In the genomic region with DNA sequence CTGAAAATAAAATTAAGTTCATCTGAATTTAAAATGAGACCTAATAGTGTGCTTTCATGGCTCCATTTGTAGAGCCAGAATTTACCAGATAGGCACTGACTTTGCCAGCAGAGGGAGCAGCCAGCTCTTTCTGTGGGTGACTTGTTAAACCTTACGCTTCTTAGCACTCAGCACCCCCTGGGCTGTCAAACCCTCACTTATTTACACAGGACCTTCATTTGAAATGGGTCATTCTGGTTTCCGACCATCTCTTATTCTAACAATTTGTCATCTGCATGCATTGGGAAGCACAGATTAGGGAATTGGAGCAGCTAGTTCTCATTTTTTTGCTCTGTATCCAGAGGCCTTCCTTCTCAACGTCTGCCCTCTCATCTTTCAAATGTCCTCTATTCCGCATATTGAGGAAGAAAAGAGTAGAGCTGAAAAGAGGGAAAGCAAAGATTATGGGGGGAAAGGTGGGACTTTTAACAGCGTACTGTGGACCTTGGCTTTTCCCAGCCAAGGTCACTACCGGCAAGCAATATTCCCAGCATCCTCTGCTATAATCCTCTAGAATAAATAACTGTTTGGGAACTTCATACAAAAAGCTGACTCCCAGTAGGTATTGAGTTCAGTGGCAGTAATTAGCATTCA, we compare ENCODE assay signal across 9 cellular contexts. TPM values are rescaled to one million over a fixed set of nuclear protein-coding genes. Genes with fewer than 3 reads are reported as not detected.
DNase-seq lines count a peak whose midpoint lies in the region; ATAC-seq, FAIRE-seq and TF ChIP-seq lines count a peak whose summit lies in the region.
"Had no signal": no experiment of that assay in that cellular context is flagged by ENCODE, and none has a peak within 500 bp of the region (broad histone marks: within the 10 kb centered on the region; RNA-seq: fewer than 3 reads in every experiment).

No MANE protein-coding gene starts in this region.

- H3K79me2 ChIP-seq in GM12878 (ENCODE audit: control insufficient read depth, insufficient read depth, low read length): no peaks in the 10 kb centered on the region

- H3K4me1 ChIP-seq in GM12878 (ENCODE audit: control insufficient read depth, insufficient read depth, low read length): peaks cover 4% of the 10 kb centered on the region

- peak; percentile 89 for FAIRE-seq in GM12878 (lab: Jason Lieb, UNC)

- ATAC-seq in GM12878 (peak; percentile 73), GM19455 (IDR thresholded peaks at IDR 0.05; ENCODE audit: unreplicated experiment) (no peak), HG02571 (IDR thresholded peaks at IDR 0.05; ENCODE audit: unreplicated experiment) (no peak)

- intact Hi-C loops in GM12878 (cut with micrococcal nuclease; ENCODE audit: unreplicated experiment): loop anchor here (1.0 kb wide), 1 partner anchor 38 kb away; no protein-coding TSS in a partner anchor

- CTCF ChIA-PET in GM12878 (lab: Yijun Ruan, JAX): interaction anchor here (0.6 to 4.8 kb wide), 31 partner anchors 9 to 753 kb away, joined by 3 to 98 read pairs (median 5); partner anchors contain the start of gene TUT1

- no peak overlapping the region for H3K9ac ChIP-seq in GM12878 (ENCODE audit: control insufficient read depth, insufficient read depth, low read length)

- BruUV-seq in GM12878 (replicated peaks; lab: Mats Ljungman, UMichigan): no TSS peak

- no peak overlapping the region for H2AFZ ChIP-seq in GM12878 (ENCODE audit: control insufficient read depth, low read depth, low read length)

- H3K27ac ChIP-seq in GM12878 (ENCODE audit: control insufficient read depth, insufficient read depth): no peak overlapping the region

- no peak for TF ChIP-seq POLR2A in GM12878 (IDR thresholded peaks at IDR 0.05; ENCODE audit: low read depth, low read length)

- no peak overlapping the region for H3K4me2 ChIP-seq in GM12878 (ENCODE audit: control insufficient read depth, insufficient read depth)

- no peaks in the 10 kb centered on the region for H3K36me3 ChIP-seq in GM12878 (ENCODE audit: control insufficient read depth in 2 of 2, insufficient read depth in 2 of 2, low read length in 1 of 2)

- no peaks in the 10 kb centered on the region for H3K9me3 ChIP-seq in GM12878 (replicated peaks; ENCODE audit: control insufficient read depth, insufficient read depth, low read length)

- RAD21 ChIA-PET in GM12878 (lab: Charles Lee; ENCODE audit: unreplicated experiment): interaction anchor here (0.6 to 4.1 kb wide), 3 partner anchors 27 to 1296 kb away, joined by 3 to 31 read pairs (median 4); no protein-coding TSS in a partner anchor

- DNase-seq in DMS53 treated with DMSO at 0.1 percent for 48 hours (lab: John Stamatoyannopoulos, UW; ENCODE audit: unreplicated experiment): peak; percentile 19
- DNase-seq in Kasumi-1 (lab: John Stamatoyannopoulos, UW): peak; percentile 75 to 79
- DNase-seq in T-helper 2 cell: peak in 4 of 5 experiments; percentile 12 to 65 (median 23)
- DNase-seq in GM12878 (ENCODE audit: low read depth, low spot score): peak; percentile 12
- DNase-seq in iPS-NIHi7 (ENCODE audit: extremely low spot score): peak; percentile 44
- peak; percentile 66 for DNase-seq in stimulated activated CD4-positive, alpha-beta T cell treated with anti-CD3 and anti-CD28 coated beads, Interleukin-15, amount 100 ng/mL, for 24 hours

- WGBS in GM12878 (ENCODE audit: insufficient coverage, insufficient replicate concordance, low lambda C conversion rate, missing lambda C conversion rate): 64% methylated on average over 6 of the region's 6 CpGs

- in situ Hi-C loops in GM12878 (cut with MboI): no loop called here

- peak; percentile 77 to 84 (median 80) for TF ChIP-seq CTCF in GM12878 (IDR thresholded peaks at IDR 0.05 in 2 of 3, conservative IDR thresholded peaks at IDR 0.05 in 1 of 3; ENCODE audit: control insufficient read depth in 2 of 3, extremely low read depth in 1 of 3, insufficient read depth in 1 of 3, low read depth in 3 of 3, low read length in 3 of 3)

- peaks cover 0 to 4% of the 10 kb centered on the region in 2 experiments; a peak in 2 of 4 replicates for H3K27me3 ChIP-seq in GM12878 (replicated peaks in 1 of 2; ENCODE audit: control insufficient read depth in 2 of 2, insufficient read depth in 2 of 2, low read length in 1 of 2)

- H4K20me1 ChIP-seq in GM12878 (ENCODE audit: control insufficient read depth, insufficient read depth): no peaks in the 10 kb centered on the region

- POLR2A ChIA-PET in GM12878 (lab: Charles Lee): interaction anchor here (0.6 to 0.7 kb wide), 2 partner anchors 132 to 443 kb away, joined by 3 to 5 read pairs; no protein-coding TSS in a partner anchor

- H3K4me3 ChIP-seq in GM12878: no peak overlapping the region

- TF ChIP-seq RAD21 in GM12878 (IDR thresholded peaks at IDR 0.05; ENCODE audit: insufficient read depth, low read depth, low read length): peak; percentile 51

- no peak for TF ChIP-seq EP300 in GM12878 (IDR thresholded peaks at IDR 0.05; ENCODE audit: borderline replicate concordance in 1 of 2, control insufficient read depth in 1 of 2, low read depth in 2 of 2, low read length in 2 of 2)

- SMC1A ChIA-PET in GM12878 (lab: Charles Lee; ENCODE audit: uncharacterized antibody, unreplicated experiment): interaction anchor here (0.8 to 4.5 kb wide), 10 partner anchors 9 to 388 kb away, joined by 3 to 70 read pairs (median 4); no protein-coding TSS in a partner anchor

TF ChIP-seq in GM12878, 131 proteins besides CTCF, POLR2A, EP300 and RAD21:
- TF ChIP-seq SMC3 (IDR thresholded peaks at IDR 0.05; ENCODE audit: borderline replicate concordance, low read length) (peak; percentile 89), BACH1 (IDR thresholded peaks at IDR 0.05; ENCODE audit: borderline replicate concordance) (no peak)

RNA-seq across cellular contexts. Expression of gene ASRGL1, which starts 3.1 kb away (rescaled TPM):
- total RNA-seq in GM12878 (2013; cell fraction: nucleolus; rRNA removed): 4.5 and 4.6 TPM in 2 replicates
- total RNA-seq in GM12878 (2014; rRNA removed): 4.9 and 5.8 TPM in 2 replicates
- total RNA-seq in GM12878 (2014; rRNA removed; fragmentation: Illumina TruSeq; extraction: Trizol): 2.9 and 3.4 TPM in 2 replicates
- 4.5 and 5.8 TPM in 2 replicates for total RNA-seq in GM12878 (2021)
- polyA plus RNA-seq in GM12878 (2011; ENCODE audit: low read depth): 0.42 TPM
- 23.3 and 24.5 TPM in 2 replicates for polyA plus RNA-seq in GM12878 (2011; rRNA removed)
- 23.1 and 23.3 TPM in 2 replicates for polyA plus RNA-seq in GM12878 (2011; cell fraction: cytosol; rRNA removed)
- polyA plus RNA-seq in GM12878 (2011; cell fraction: nucleus; rRNA removed): 20.0 and 30.4 TPM in 2 replicates
- 1.5 and 1.9 TPM in 2 replicates for polyA plus RNA-seq in GM12878 (2012)
- 2.7 and 2.9 TPM in 2 replicates for polyA plus RNA-seq in GM12878 (2014; fragmentation: Illumina TruSeq; extraction: Trizol)
- polyA plus RNA-seq in GM12878 (2014; fragmentation: Nextera tagmentation; extraction: Ambion mirVana): 1 to 10 TPM in 1 of 2 experiments, under 1 TPM in 1; 0.97 to 1.9 TPM
- polyA plus RNA-seq in GM12878 (2014; rRNA removed): 3.9 and 5.7 TPM in 2 replicates
- 10 to 100 TPM; 10.5 to 12.4 TPM for polyA plus RNA-seq in GM12878 (2016; fragmentation: Nextera tagmentation; extraction: Ambion mirVana)
- 8.1 and 11.4 TPM in 2 replicates for polyA minus RNA-seq in GM12878 (2011; rRNA and poly(A)+ RNA removed)
- polyA minus RNA-seq in GM12878 (2011; cell fraction: cytosol; rRNA and poly(A)+ RNA removed): 2.9 and 3.3 TPM in 2 replicates
- polyA minus RNA-seq in GM12878 (2011; cell fraction: nucleus; rRNA and poly(A)+ RNA removed): 3.9 and 6.8 TPM in 2 replicates

RNA-seq across cellular contexts. Expression of gene SCGB1D4, which starts 41.5 kb away (rescaled TPM):
- not detected in 2 replicates for total RNA-seq in GM12878 (2013; cell fraction: nucleolus; rRNA removed)
- total RNA-seq in GM12878 (2014; rRNA removed) (not detected in 2 replicates), GM12878 (2014; rRNA removed; fragmentation: Illumina TruSeq; extraction: Trizol) (not detected in 2 replicates), GM12878 (2021) (not detected in 2 replicates)
- not detected for polyA plus RNA-seq in GM12878 (2011; ENCODE audit: low read depth)
- polyA plus RNA-seq in GM12878 (2011; rRNA removed) (not detected in 2 replicates), GM12878 (2014; fragmentation: Illumina TruSeq; extraction: Trizol) (not detected in 2 replicates), GM12878 (2014; fragmentation: Nextera tagmentation; extraction: Ambion mirVana) (not detected), GM12878 (2014; rRNA removed) (not detected in 2 replicates), GM12878 (2016; fragmentation: Nextera tagmentation; extraction: Ambion mirVana) (not detected)
- polyA plus RNA-seq in GM12878 (2011; cell fraction: cytosol; rRNA removed): not detected in 2 replicates
- not detected in 2 replicates for polyA plus RNA-seq in GM12878 (2011; cell fraction: nucleus; rRNA removed)
- not detected in 2 replicates for polyA plus RNA-seq in GM12878 (2012)
- polyA minus RNA-seq in GM12878 (2011; rRNA and poly(A)+ RNA removed): not detected in 2 replicates
- polyA minus RNA-seq in GM12878 (2011; cell fraction: cytosol; rRNA and poly(A)+ RNA removed): not detected in 2 replicates
- not detected in 2 replicates for polyA minus RNA-seq in GM12878 (2011; cell fraction: nucleus; rRNA and poly(A)+ RNA removed)
- total RNA-seq: T-helper 2 cell treated with Interferon-gamma antibody and Interleukin-4, amounts not matched to agents 100 ng/mL and 5 ng/mL, for 36 hours had no signal

Comparison
In these comparisons a context has a peak if more than half of its experiments do, and no peak if none do; other contexts are left out.
1. DNase-seq: peak in every context shown above with its lines; median percentile 77 in Kasumi-1; 66 in stimulated activated CD4-positive, alpha-beta T cell treated with anti-CD3 and anti-CD28 coated beads, Interleukin-15, amount 100 ng/mL, for 24 hours; 44 in iPS-NIHi7; 23 in T-helper 2 cell; 19 in DMS53 treated with DMSO at 0.1 percent for 48 hours; 12 in GM12878.